In the genomic region with DNA sequence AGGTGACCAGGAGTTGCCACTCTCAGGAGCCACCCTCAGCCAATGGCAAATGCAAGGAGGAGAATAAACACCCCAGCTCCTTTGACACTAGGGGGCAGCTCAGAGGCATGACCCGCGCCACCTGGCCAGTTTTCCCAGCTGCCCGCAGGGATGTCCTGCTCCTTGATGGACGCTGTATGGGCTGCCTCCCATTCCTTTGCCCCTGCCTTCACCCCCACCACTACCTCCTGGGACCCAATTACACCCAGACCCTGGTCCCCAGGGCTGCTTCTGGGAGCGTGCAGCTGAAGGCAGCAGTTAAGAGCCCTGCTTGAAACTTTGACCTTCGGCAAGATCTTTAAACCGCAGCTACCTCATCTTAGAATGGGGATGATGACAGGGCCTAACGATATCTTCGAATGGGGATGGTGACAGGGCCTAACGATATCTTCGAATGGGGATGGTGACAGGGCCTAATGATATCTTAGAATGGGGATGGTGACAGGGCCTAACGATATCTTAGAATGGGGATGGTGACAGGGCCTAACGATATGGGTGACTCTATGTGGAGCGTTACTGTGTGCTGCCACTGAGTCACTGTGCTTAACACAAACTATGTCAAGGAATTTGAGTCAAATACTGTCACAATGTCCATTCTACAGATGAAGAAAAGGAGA, we compare ENCODE assay signal across 16 cellular contexts.
A peak's percentile ranks its signal among the peaks of the same experiment; 100 is the strongest.
DNase-seq lines count a peak whose midpoint lies in the region; ATAC-seq and TF ChIP-seq lines count a peak whose summit lies in the region.
"Had no signal": no experiment of that assay in that cellular context is flagged by ENCODE, and none has a peak within 500 bp of the region (broad histone marks: within the 10 kb centered on the region; RNA-seq: fewer than 3 reads in every experiment).

No MANE protein-coding gene starts in this region.

- TF ChIP-seq CTCF in GM12864 (IDR thresholded peaks at IDR 0.05; ENCODE audit: low read depth, low read length, missing control alignments) (peak; percentile 19), IMR-90 (conservative IDR thresholded peaks at IDR 0.05; ENCODE audit: low read depth, low read length) (no peak), suprapubic skin (IDR thresholded peaks at IDR 0.05) (no peak), stomach (IDR thresholded peaks at IDR 0.05) (no peak)

- H3K36me3 ChIP-seq in IMR-90 (ENCODE audit: control insufficient read depth, insufficient read depth, low read length): no peaks in the 10 kb centered on the region
- no peaks in the 10 kb centered on the region for H3K36me3 ChIP-seq in mesendoderm (ENCODE audit: control insufficient read depth, insufficient read depth, low read length)
- no peaks in the 10 kb centered on the region for H3K36me3 ChIP-seq in suprapubic skin
- H3K36me3 ChIP-seq in stomach: no peaks in the 10 kb centered on the region
- H3K36me3 ChIP-seq: gastrocnemius medialis had no signal

- CTCF ChIA-PET in IMR-90 (lab: Yijun Ruan, JAX): interaction anchor here (0.6 kb wide), 1 partner anchor 583 kb away, joined by 5 read pairs; no protein-coding TSS in a partner anchor

- no peak overlapping the region for H4K8ac ChIP-seq in IMR-90 (ENCODE audit: low read depth in 2 of 2, low read length in 2 of 2)
- no peak overlapping the region for H4K8ac ChIP-seq in mesendoderm (ENCODE audit: low read depth, low read length)

- TF ChIP-seq POLR2A in IMR-90 (IDR thresholded peaks at IDR 0.05; ENCODE audit: low read depth, low read length) (no peak), suprapubic skin (IDR thresholded peaks at IDR 0.05) (no peak), stomach (IDR thresholded peaks at IDR 0.05) (no peak)

- no peak for DNase-seq in GM12864 (ENCODE audit: low read depth)
- DNase-seq in IMR-90: no peak
- DNase-seq in ecto neural progenitor cell (ENCODE audit: low spot score): peak; percentile 62
- DNase-seq in mesendoderm: peak; percentile 70
- DNase-seq in suprapubic skin (ENCODE audit: low spot score in 2 of 2): no peak
- DNase-seq in stimulated activated CD4-positive, alpha-beta T cell treated with anti-CD3 and anti-CD28 coated beads, Interleukin-2, amount 100 ng/mL, for 24 hours: no peak
- DNase-seq in stomach: no peak
- DNase-seq: activated CD8-positive, alpha-beta T cell treated with anti-CD3 and anti-CD28 coated beads, Interleukin-2, amount 10 ng/mL, durations not matched to agents 7 days and 5 days; activated gamma-delta T cell; gastrocnemius medialis; GDM1; Kasumi-1; natural killer cell; NCI-H2171 treated with DMSO at 0.1 percent for 48 hours; small intestine had no signal

- H3K18ac ChIP-seq in IMR-90 (ENCODE audit: low read depth, low read length) (no peak overlapping the region), mesendoderm (ENCODE audit: low read length) (no peak overlapping the region)

- H3K56ac ChIP-seq in IMR-90 (ENCODE audit: extremely low read depth, insufficient read depth, low read length) (no peak overlapping the region), mesendoderm (ENCODE audit: low read length) (no peak overlapping the region)

- dilution Hi-C loops in IMR-90 (cut with HindIII; ENCODE audit: low sequenced_read_pairs, unreplicated experiment): no loop called here

- H3K23ac ChIP-seq in IMR-90 (ENCODE audit: low read depth, low read length): no peak overlapping the region
- H3K23ac ChIP-seq in mesendoderm (ENCODE audit: low read length): no peak overlapping the region

- H3K14ac ChIP-seq in IMR-90 (replicated peaks; ENCODE audit: low read depth, low read length): no peak overlapping the region

- H3K27ac ChIP-seq in IMR-90 (ENCODE audit: insufficient read depth, low read length): no peak overlapping the region
- no peak overlapping the region for H3K27ac ChIP-seq in mesendoderm (ENCODE audit: low read depth, low read length)
- no peak overlapping the region for H3K27ac ChIP-seq in suprapubic skin
- H3K27ac ChIP-seq in stomach: no peak overlapping the region
- H3K27ac ChIP-seq: gastrocnemius medialis had no signal

- H3K4me2 ChIP-seq in IMR-90 (ENCODE audit: low read depth, low read length): no peak overlapping the region
- H3K4me2 ChIP-seq in mesendoderm (ENCODE audit: low read length): no peak overlapping the region

- WGBS in IMR-90 (ENCODE audit: extremely low coverage in 2 of 2, insufficient read length in 1 of 2), 2 experiments: 95% methylated on average over 6 of the region's 14 CpGs; no CpG with 5 or more reads in 1 of the 2 experiments
- WGBS in mesendoderm (ENCODE audit: extremely low coverage, insufficient coverage, low lambda C conversion rate): no CpG with 5 or more reads among the region's 14 CpGs
- 93% methylated on average over 14 of the region's 14 CpGs for WGBS in suprapubic skin
- 80 to 86% (median 84%) methylated on average over 13 to 14 of the region's 14 CpGs for WGBS in stomach, 5 donors

- POLR2A ChIA-PET in IMR-90 (lab: Charles Lee; ENCODE audit: unreplicated experiment): no interaction called here

- H3K79me1 ChIP-seq in IMR-90 (ENCODE audit: low read depth in 1 of 2, low read length in 2 of 2): no peaks in the 10 kb centered on the region
- H3K79me1 ChIP-seq in mesendoderm (ENCODE audit: low read length): no peaks in the 10 kb centered on the region

- H2BK15ac ChIP-seq in IMR-90 (ENCODE audit: low read depth, low read length): no peak overlapping the region
- no peak overlapping the region for H2BK15ac ChIP-seq in mesendoderm (replicated peaks; ENCODE audit: low read depth)

- H3K4me3 ChIP-seq in GM12864 (ENCODE audit: low read depth, low read length) (no peak overlapping the region), IMR-90 (ENCODE audit: insufficient read depth, low read depth, low read length) (no peak overlapping the region), mesendoderm (ENCODE audit: low read length) (no peak overlapping the region), suprapubic skin (no peak overlapping the region), stomach (no peak overlapping the region)
- H3K4me3 ChIP-seq: gastrocnemius medialis had no signal

- H3K9me1 ChIP-seq in IMR-90 (ENCODE audit: insufficient read depth, low read length): no peaks in the 10 kb centered on the region

- H2AK9ac ChIP-seq in IMR-90 (replicated peaks; ENCODE audit: low read depth, low read length, poor library complexity): peak overlapping the region; percentile 63

- H3K27me3 ChIP-seq in IMR-90 (ENCODE audit: control insufficient read depth, insufficient read depth, low read length): no peaks in the 10 kb centered on the region
- H3K27me3 ChIP-seq in mesendoderm (ENCODE audit: insufficient read depth, low read length, poor library complexity): no peaks in the 10 kb centered on the region
- H3K27me3 ChIP-seq in suprapubic skin: no peaks in the 10 kb centered on the region
- H3K27me3 ChIP-seq in stomach: peaks cover 0 to 5% (median 0%) of the 10 kb centered on the region in 3 donors
- H3K27me3 ChIP-seq: gastrocnemius medialis had no signal

- H4K5ac ChIP-seq in IMR-90 (ENCODE audit: low read depth, low read length) (no peak overlapping the region), mesendoderm (ENCODE audit: low read length) (no peak overlapping the region)

- H3K79me2 ChIP-seq in mesendoderm (ENCODE audit: control insufficient read depth, insufficient read depth, low read length): no peaks in the 10 kb centered on the region

- no peak overlapping the region for H2AK5ac ChIP-seq in IMR-90 (ENCODE audit: low read depth, low read length)
- no peak overlapping the region for H2AK5ac ChIP-seq in mesendoderm (ENCODE audit: low read length)

- no peaks in the 10 kb centered on the region for H3K9me3 ChIP-seq in IMR-90 (ENCODE audit: control insufficient read depth, insufficient read depth, low read length)
- no peaks in the 10 kb centered on the region for H3K9me3 ChIP-seq in suprapubic skin
- no peaks in the 10 kb centered on the region for H3K9me3 ChIP-seq in stomach
- H3K9me3 ChIP-seq: gastrocnemius medialis had no signal

- H2BK120ac ChIP-seq in IMR-90 (ENCODE audit: low read depth, low read length) (no peak overlapping the region), mesendoderm (ENCODE audit: low read depth, low read length) (no peak overlapping the region)

- intact Hi-C loops in IMR-90 (cut with micrococcal nuclease): no loop called here
- intact Hi-C loops in stomach (cut with DNase I; ENCODE audit: low total_unique reads): no loop called here

- no peak overlapping the region for H2AFZ ChIP-seq in IMR-90 (replicated peaks; ENCODE audit: low read length, poor library complexity)

- H3K9ac ChIP-seq in IMR-90 (ENCODE audit: low read depth, low read length): no peak overlapping the region
- no peak overlapping the region for H3K9ac ChIP-seq in mesendoderm (ENCODE audit: low read length)

- H4K91ac ChIP-seq in IMR-90 (ENCODE audit: insufficient read depth, low read depth, low read length): no peak overlapping the region

- no peak overlapping the region for H2BK20ac ChIP-seq in IMR-90 (ENCODE audit: low read depth, low read length)

- H4K20me1 ChIP-seq in IMR-90 (ENCODE audit: insufficient read depth, low read length): no peaks in the 10 kb centered on the region

- ATAC-seq in IMR-90 (ENCODE audit: low read depth) (no peak), GM19035 (IDR thresholded peaks at IDR 0.05; ENCODE audit: unreplicated experiment) (no peak)
- ATAC-seq: activated CD8-positive, alpha-beta T cell treated with anti-CD3 and anti-CD28 coated beads, Interleukin-2, amount 10 ng/mL, durations not matched to agents 7 days and 5 days; gastrocnemius medialis; natural killer cell had no signal

- H2BK5ac ChIP-seq in IMR-90 (ENCODE audit: low read depth, low read length, poor library complexity, severe bottlenecking) (no peak overlapping the region), mesendoderm (ENCODE audit: low read length) (no peak overlapping the region)

- no peak overlapping the region for H3K4ac ChIP-seq in IMR-90 (ENCODE audit: low read depth, low read length)
- H3K4ac ChIP-seq in mesendoderm (ENCODE audit: low read depth, low read length): no peak overlapping the region

- H3K4me1 ChIP-seq in IMR-90 (ENCODE audit: control insufficient read depth, insufficient read depth, low read length): peaks cover 1% of the 10 kb centered on the region
- no peaks in the 10 kb centered on the region for H3K4me1 ChIP-seq in mesendoderm (ENCODE audit: control insufficient read depth, low read depth, low read length)
- no peaks in the 10 kb centered on the region for H3K4me1 ChIP-seq in suprapubic skin
- no peaks in the 10 kb centered on the region for H3K4me1 ChIP-seq in stomach
- H3K4me1 ChIP-seq: gastrocnemius medialis had no signal

- no peak for TF ChIP-seq EP300 in suprapubic skin (IDR thresholded peaks at IDR 0.05)
- TF ChIP-seq EP300 in stomach (IDR thresholded peaks at IDR 0.05): no peak

- BruUV-seq in IMR-90 (replicated peaks; lab: Mats Ljungman, UMichigan): no TSS peak

- in situ Hi-C loops in IMR-90 (cut with MboI; ENCODE audit: low sequenced_read_pairs): no loop called here

- no peak for TF ChIP-seq RAD21 in IMR-90 (IDR thresholded peaks at IDR 0.05; ENCODE audit: low read length)

TF ChIP-seq in IMR-90, 13 proteins besides CTCF, POLR2A, EP300 and RAD21:
- TF ChIP-seq MXI1 (IDR thresholded peaks at IDR 0.05; ENCODE audit: borderline replicate concordance, low read depth, low read length) (no peak), CHD1 (IDR thresholded peaks at IDR 0.05; ENCODE audit: low read depth, low read length) (no peak)

Comparison
In these comparisons a context has a peak if more than half of its experiments do, and no peak if none do; other contexts are left out.
1. DNase-seq: peak in ecto neural progenitor cell (single experiment) and mesendoderm (single experiment); none in GM12864 (single experiment), IMR-90 (single experiment), suprapubic skin (0 of 2), stimulated activated CD4-positive, alpha-beta T cell treated with anti-CD3 and anti-CD28 coated beads, Interleukin-2, amount 100 ng/mL, for 24 hours (0 of 2) and stomach (single experiment).